In the genomic region with DNA sequence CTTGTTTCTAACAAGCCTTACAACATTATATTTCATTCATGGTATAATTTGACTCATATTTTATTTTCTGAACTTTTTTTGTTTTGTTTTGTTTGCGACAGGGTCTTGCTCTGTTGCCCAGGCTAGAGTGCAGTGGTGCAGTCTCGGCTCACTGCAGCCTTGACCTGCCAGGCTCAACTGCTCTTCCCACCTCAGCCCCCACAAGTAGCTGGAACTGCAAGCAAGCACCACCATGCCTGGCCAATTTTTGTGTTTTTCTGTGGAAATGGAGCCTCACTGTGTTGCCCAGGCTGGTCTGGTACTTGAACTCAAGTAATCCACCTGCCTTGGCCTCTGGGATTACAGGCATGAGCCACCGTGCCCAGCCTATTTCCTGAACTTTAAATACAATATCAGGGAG, we compare ENCODE assay signal across 2 cellular contexts.
TF ChIP-seq lines count a peak whose summit lies in the region.

No MANE protein-coding gene starts in this region.

TF ChIP-seq in WTC11, 78 proteins besides CTCF, POLR2A, EP300 and RAD21:
- peak; percentile 98 for TF ChIP-seq ZNF121 (CRISPR knock-in tag; IDR thresholded peaks at IDR 0.05)
- no peak for TF ChIP-seq JAZF1 (CRISPR knock-in tag; IDR thresholded peaks at IDR 0.05)

TF ChIP-seq in H1, 55 proteins besides CTCF, POLR2A, EP300 and RAD21:
- TF ChIP-seq PHF8 (conservative IDR thresholded peaks at IDR 0.05; ENCODE audit: low read depth, low read length): no peak
- TF ChIP-seq SUZ12 (IDR thresholded peaks at IDR 0.05; ENCODE audit: low read length): no peak
- TF ChIP-seq CBX8 (IDR thresholded peaks at IDR 0.05; ENCODE audit: borderline replicate concordance, low read depth, low read length): no peak
- no peak for TF ChIP-seq TAF7 (optimal IDR thresholded peaks at IDR 0.05; ENCODE audit: borderline replicate concordance, low read depth, low read length)
- TF ChIP-seq KDM1A (IDR thresholded peaks at IDR 0.05; ENCODE audit: borderline replicate concordance, low read length): 0 out of 2 replicates have a peak, but pooled peaks have one; percentile 12
